Comparison of ENCODE assay signal across 26 cellular contexts in genomic region chr3:71621802-71622537, GRCh38.
"Had no signal": no experiment of that assay in that cellular context is flagged by ENCODE, and none has a peak within 500 bp of the region (broad histone marks: within the 10 kb centered on the region; RNA-seq: fewer than 3 reads in every experiment).

No MANE protein-coding gene starts in this region.

- DNase-seq: colonic mucosa; effector CD8-positive, alpha-beta T cell; endodermal cell; foreskin keratinocyte; heart left ventricle; kidney; mammary epithelial cell; mesendoderm; midbrain; naive thymus-derived CD8-positive, alpha-beta T cell; nephron progenitor cell; nucleus accumbens; ovary; posterior cingulate gyrus; sigmoid colon; stimulated activated CD4-positive, alpha-beta T cell treated with anti-CD3 and anti-CD28 coated beads, Interleukin-2, amount 100 ng/mL, for 24 hours; stimulated activated CD4-positive, alpha-beta T cell treated with anti-CD3 and anti-CD28 coated beads, Interleukin-4, amount 100 ng/mL, for 24 hours; stimulated activated naive CD4-positive, alpha-beta T cell treated with Interleukin-2 at 50 U/mL for 16 hours; stomach; thyroid gland had no signal

- H2AFZ ChIP-seq: hepatocyte had no signal

- H3K4me3 ChIP-seq: colonic mucosa, gastroesophageal sphincter, heart left ventricle, hepatocyte, ovary, sigmoid colon, stomach, thyroid gland had no signal

- H3K27ac ChIP-seq: colonic mucosa, epithelial cell of prostate, foreskin keratinocyte, gastroesophageal sphincter, heart left ventricle, hepatocyte, ovary, sigmoid colon, stomach, thyroid gland had no signal

- H3K4me1 ChIP-seq: colonic mucosa, foreskin keratinocyte, gastroesophageal sphincter, heart left ventricle, sigmoid colon, stomach, thyroid gland had no signal

- H3K27me3 ChIP-seq: colonic mucosa, foreskin keratinocyte, gastroesophageal sphincter, heart left ventricle, ovary, sigmoid colon, stomach, thyroid gland had no signal

- H3K4me2 ChIP-seq: hepatocyte had no signal

- H3K36me3 ChIP-seq: colonic mucosa, gastroesophageal sphincter, heart left ventricle, ovary, sigmoid colon, stomach, thyroid gland had no signal

- ATAC-seq: esophagus mucosa; foreskin keratinocyte; gastroesophageal sphincter; heart left ventricle; left lobe of liver; naive thymus-derived CD8-positive, alpha-beta T cell; stimulated activated effector memory CD8-positive, alpha-beta T cell treated with anti-CD3 and anti-CD28 coated beads, Interleukin-12 subunit alpha, Interleukin-12 subunit beta, amount 100 ng/mL, for 72 hours had no signal

- H3K79me2 ChIP-seq: hepatocyte had no signal

- H3K9me3 ChIP-seq: colonic mucosa, gastroesophageal sphincter, heart left ventricle, ovary, sigmoid colon, stomach, thyroid gland had no signal
